ENCODE assay signal across 10 cellular contexts in genomic region chr12:51868821-51869489, GRCh38. TPM values are rescaled to one million over a fixed set of nuclear protein-coding genes. Genes with fewer than 3 reads are reported as not detected.
A peak's percentile ranks its signal among the peaks of the same experiment; 100 is the strongest.
DNase-seq lines count a peak whose midpoint lies in the region; FAIRE-seq and TF ChIP-seq lines count a peak whose summit lies in the region.
"Had no signal": no experiment of that assay in that cellular context is flagged by ENCODE, and none has a peak within 500 bp of the region (broad histone marks: within the 10 kb centered on the region; RNA-seq: fewer than 3 reads in every experiment).

No MANE protein-coding gene starts in this region.

- H3K9me3 Mint-ChIP-seq in nephron = no peaks in the 10 kb centered on the region

- H2AFZ ChIP-seq in ACC112 (ENCODE audit: low read length, unreplicated experiment) (peak overlapping the region; percentile 64), endothelial cell of umbilical vein (ENCODE audit: low read depth, low read length) (peak overlapping the region; percentile 78)

- no peak for FAIRE-seq in endothelial cell of umbilical vein (lab: Jason Lieb, UNC)

- DNase-seq in HuH-7.5 (ENCODE audit: low spot score) (peak; percentile 76), endothelial cell of umbilical vein (ENCODE audit: low read depth, low spot score) (no peak), germinal center (ENCODE audit: low spot score) (no peak), SKM-1 (lab: John Stamatoyannopoulos, UW; ENCODE audit: unreplicated experiment) (no peak)
- no peak for DNase-seq in activated CD4-positive, CD25-positive, alpha-beta regulatory T cell treated with anti-CD3 and anti-CD28 coated beads, Interleukin-2, amount 50 U/mL, for 72 hours
- DNase-seq in activated naive CD4-positive, alpha-beta T cell treated with Interleukin-2 at 50 U/mL for 16 hours = no peak
- DNase-seq: activated CD8-positive, alpha-beta memory T cell treated with anti-CD3 and anti-CD28 coated beads, Interleukin-2, amount 10 ng/mL, durations not matched to agents 7 days and 5 days had no signal

- H3K9me1 ChIP-seq in endothelial cell of umbilical vein (replicated peaks; ENCODE audit: control insufficient read depth, extremely low read depth, insufficient read depth, low read length) = no peaks in the 10 kb centered on the region

- H3K27ac ChIP-seq in ACC112 (ENCODE audit: low read depth, low read length) = no peak overlapping the region
- H3K27ac ChIP-seq in endothelial cell of umbilical vein (ENCODE audit: insufficient read depth, low read depth, low read length) = no peak overlapping the region
- H3K27ac ChIP-seq: neutrophil had no signal

- intact Hi-C loops in endothelial cell of umbilical vein (cut with micrococcal nuclease) = no loop called here

- H3K9ac ChIP-seq in endothelial cell of umbilical vein (replicated peaks; ENCODE audit: extremely low read depth, insufficient read depth, low read length) = peak overlapping the region; percentile 63

- peaks cover 81% of the 10 kb centered on the region for H3K4me1 Mint-ChIP-seq in nephron

- H3K27me3 Mint-ChIP-seq in nephron (ENCODE audit: low read depth) = peaks cover 33% of the 10 kb centered on the region

- H3K79me2 ChIP-seq in ACC112 (ENCODE audit: control insufficient read depth, insufficient read depth, low read length, unreplicated experiment) (no peaks in the 10 kb centered on the region), endothelial cell of umbilical vein (ENCODE audit: control insufficient read depth, insufficient read depth, low read length) (no peaks in the 10 kb centered on the region)

- no peaks in the 10 kb centered on the region for H3K9me3 ChIP-seq in endothelial cell of umbilical vein (replicated peaks; ENCODE audit: control insufficient read depth, insufficient read depth, low read length)
- H3K9me3 ChIP-seq: neutrophil had no signal

- dilution Hi-C loops in endothelial cell of umbilical vein (cut with MboI; ENCODE audit: extremely low pct_ligation_motif_present, low sequenced_read_pairs) = no loop called here

- H4K20me1 ChIP-seq in endothelial cell of umbilical vein (replicated peaks; ENCODE audit: control insufficient read depth, extremely low read depth, insufficient read depth, low read length) = no peaks in the 10 kb centered on the region

- peak overlapping the region; percentile 68 to 92 (median 79) for H3K27ac Mint-ChIP-seq in nephron
- H3K27ac Mint-ChIP-seq: activated CD8-positive, alpha-beta memory T cell treated with anti-CD3 and anti-CD28 coated beads, Interleukin-2, amount 10 ng/mL, durations not matched to agents 7 days and 5 days had no signal

- H3K4me3 Mint-ChIP-seq in nephron = peak overlapping the region; percentile 71 to 83 (median 80)
- H3K4me3 Mint-ChIP-seq: activated CD8-positive, alpha-beta memory T cell treated with anti-CD3 and anti-CD28 coated beads, Interleukin-2, amount 10 ng/mL, durations not matched to agents 7 days and 5 days had no signal

- no peaks in the 10 kb centered on the region for H3K4me1 ChIP-seq in ACC112 (ENCODE audit: control insufficient read depth, insufficient read depth, low read length, unreplicated experiment)
- peaks cover 6% of the 10 kb centered on the region for H3K4me1 ChIP-seq in endothelial cell of umbilical vein (ENCODE audit: control insufficient read depth, extremely low read depth, insufficient read depth, low read length)

- TF ChIP-seq CTCF in endothelial cell of umbilical vein (IDR thresholded peaks at IDR 0.05; ENCODE audit: extremely low read depth in 1 of 2, insufficient read depth in 1 of 2, low read depth in 1 of 2, low read length in 2 of 2) (no peak), nephron (IDR thresholded peaks at IDR 0.05; ENCODE audit: unreplicated experiment in 3 of 3) (no peak)

- no peaks in the 10 kb centered on the region for H3K36me3 ChIP-seq in ACC112 (ENCODE audit: insufficient read depth, low read length)
- no peaks in the 10 kb centered on the region for H3K36me3 ChIP-seq in endothelial cell of umbilical vein (ENCODE audit: control insufficient read depth in 2 of 2, extremely low read depth in 1 of 2, insufficient read depth in 2 of 2, low read length in 2 of 2)
- H3K36me3 ChIP-seq: neutrophil had no signal

- peak overlapping the region; percentile 61 for H3K4me2 ChIP-seq in endothelial cell of umbilical vein (ENCODE audit: insufficient read depth, low read length)

- peaks cover 48% of the 10 kb centered on the region for H3K27me3 ChIP-seq in ACC112 (ENCODE audit: insufficient read depth, low read length)
- no peaks in the 10 kb centered on the region for H3K27me3 ChIP-seq in endothelial cell of umbilical vein (ENCODE audit: control insufficient read depth in 2 of 2, insufficient read depth in 2 of 2, low read length in 2 of 2)

- no TSS peak for BruUV-seq in endothelial cell of umbilical vein (replicated peaks; lab: Mats Ljungman, UMichigan)

- TF ChIP-seq POLR2A in endothelial cell of umbilical vein (IDR thresholded peaks at IDR 0.05; ENCODE audit: low read depth, low read length) = no peak

- CTCF ChIA-PET in endothelial cell of umbilical vein (lab: Charles Lee) = interaction anchor here (1.3 to 3.4 kb wide), 2 partner anchors 18 to 45 kb away, joined by 4 to 13 read pairs; no protein-coding TSS in a partner anchor

- POLR2A ChIA-PET in endothelial cell of umbilical vein (lab: Charles Lee) = no interaction called here

- no peaks in the 10 kb centered on the region for H3K36me3 Mint-ChIP-seq in nephron (ENCODE audit: low read depth)
- H3K36me3 Mint-ChIP-seq: activated CD8-positive, alpha-beta memory T cell treated with anti-CD3 and anti-CD28 coated beads, Interleukin-2, amount 10 ng/mL, durations not matched to agents 7 days and 5 days had no signal

- H3K4me3 ChIP-seq in ACC112 (ENCODE audit: low read depth, low read length) = peak overlapping the region; percentile 74
- H3K4me3 ChIP-seq in endothelial cell of umbilical vein (replicated peaks in 1 of 3; ENCODE audit: insufficient read depth in 1 of 3, low read depth in 1 of 3, low read length in 3 of 3) = peak overlapping the region; percentile 13 to 23 (median 22)

TF ChIP-seq in endothelial cell of umbilical vein, 7 proteins besides CTCF, POLR2A, EP300 and RAD21:
- TF ChIP-seq POLR2AphosphoS5 (IDR thresholded peaks at IDR 0.05; ENCODE audit: insufficient read depth, low read depth, low read length) = no peak
- TF ChIP-seq JUN (IDR thresholded peaks at IDR 0.05; ENCODE audit: borderline replicate concordance, insufficient read depth, insufficient read length, low read depth) = no peak
- TF ChIP-seq, protein P1, sequence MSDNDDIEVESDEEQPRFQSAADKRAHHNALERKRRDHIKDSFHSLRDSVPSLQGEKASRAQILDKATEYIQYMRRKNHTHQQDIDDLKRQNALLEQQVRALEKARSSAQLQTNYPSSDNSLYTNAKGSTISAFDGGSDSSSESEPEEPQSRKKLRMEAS (IDR thresholded peaks at IDR 0.05; ENCODE audit: insufficient read depth, insufficient read length) = no peak
- no peak for TF ChIP-seq MYC (IDR thresholded peaks at IDR 0.05; ENCODE audit: low read depth, low read length)
- TF ChIP-seq GATA2 (IDR thresholded peaks at IDR 0.05; ENCODE audit: insufficient read depth, insufficient read length, low read depth, low read length) = no peak
- no peak for TF ChIP-seq FOS (IDR thresholded peaks at IDR 0.05; ENCODE audit: borderline replicate concordance, insufficient read depth, low read length)
- TF ChIP-seq EZH2 (IDR thresholded peaks at IDR 0.05; ENCODE audit: borderline replicate concordance, low read depth, low read length, severe bottlenecking) = no peak

RNA-seq across cellular contexts. Expression of gene ANKRD33, which starts 18.9 kb away (rescaled TPM):
- 0.95 and 1.2 TPM in 2 replicates for total RNA-seq in endothelial cell of umbilical vein
- polyA plus RNA-seq in endothelial cell of umbilical vein = 0.80 and 0.92 TPM in 2 replicates
- polyA plus RNA-seq in endothelial cell of umbilical vein (2011; cell fraction: cytosol; rRNA removed) = 0.25 and 0.34 TPM in 2 replicates
- 2.9 and 3.2 TPM in 2 replicates for polyA plus RNA-seq in endothelial cell of umbilical vein (2011; cell fraction: nucleus; rRNA removed)
- polyA plus RNA-seq in endothelial cell of umbilical vein (2012) = 0.60 and 0.86 TPM in 2 replicates
- 0.36 and 0.61 TPM in 2 replicates for polyA minus RNA-seq in endothelial cell of umbilical vein
- polyA minus RNA-seq in endothelial cell of umbilical vein (2011; cell fraction: cytosol; rRNA and poly(A)+ RNA removed) = not detected
- polyA minus RNA-seq in endothelial cell of umbilical vein (2011; cell fraction: nucleus; rRNA and poly(A)+ RNA removed) = 0.58 and 0.87 TPM in 2 replicates
- total RNA-seq: activated CD8-positive, alpha-beta memory T cell treated with anti-CD3 and anti-CD28 coated beads, Interleukin-2, amount 10 ng/mL, durations not matched to agents 7 days and 5 days had no signal

RNA-seq across cellular contexts. Expression of gene FIGNL2, which starts 20.4 kb away (rescaled TPM):
- total RNA-seq in endothelial cell of umbilical vein = 2.4 and 2.5 TPM in 2 replicates
- 1.4 and 1.5 TPM in 2 replicates for polyA plus RNA-seq in endothelial cell of umbilical vein
- 0.50 and 0.54 TPM in 2 replicates for polyA plus RNA-seq in endothelial cell of umbilical vein (2011; cell fraction: cytosol; rRNA removed)
- polyA plus RNA-seq in endothelial cell of umbilical vein (2011; cell fraction: nucleus; rRNA removed) = 3.3 TPM in 2 replicates
- polyA plus RNA-seq in endothelial cell of umbilical vein (2012) = 0.48 and 0.49 TPM in 2 replicates
- 4.6 and 5.1 TPM in 2 replicates for polyA minus RNA-seq in endothelial cell of umbilical vein
- not detected for polyA minus RNA-seq in endothelial cell of umbilical vein (2011; cell fraction: cytosol; rRNA and poly(A)+ RNA removed)
- polyA minus RNA-seq in endothelial cell of umbilical vein (2011; cell fraction: nucleus; rRNA and poly(A)+ RNA removed) = 2.5 and 3.5 TPM in 2 replicates

RNA-seq across cellular contexts. Expression of gene ACVRL1, which starts 38.3 kb away (rescaled TPM):
- 404 and 427 TPM in 2 replicates for total RNA-seq in endothelial cell of umbilical vein
- polyA plus RNA-seq in endothelial cell of umbilical vein = 355 and 403 TPM in 2 replicates
- 270 and 301 TPM in 2 replicates for polyA plus RNA-seq in endothelial cell of umbilical vein (2011; cell fraction: cytosol; rRNA removed)
- 559 and 644 TPM in 2 replicates for polyA plus RNA-seq in endothelial cell of umbilical vein (2011; cell fraction: nucleus; rRNA removed)
- polyA plus RNA-seq in endothelial cell of umbilical vein (2012) = 203 and 337 TPM in 2 replicates
- 398 and 445 TPM in 2 replicates for polyA minus RNA-seq in endothelial cell of umbilical vein
- polyA minus RNA-seq in endothelial cell of umbilical vein (2011; cell fraction: cytosol; rRNA and poly(A)+ RNA removed) = not detected
- polyA minus RNA-seq in endothelial cell of umbilical vein (2011; cell fraction: nucleus; rRNA and poly(A)+ RNA removed) = 169 and 190 TPM in 2 replicates
- total RNA-seq: activated CD8-positive, alpha-beta memory T cell treated with anti-CD3 and anti-CD28 coated beads, Interleukin-2, amount 10 ng/mL, durations not matched to agents 7 days and 5 days had no signal
